In genomic region chr2:240930631-240931318, GRCh38 we compare ENCODE assay signal across 21 cellular contexts. TPM values are rescaled to one million over a fixed set of nuclear protein-coding genes. Genes with fewer than 3 reads are reported as not detected.
DNase-seq lines count a peak whose midpoint lies in the region; ATAC-seq lines count a peak whose summit lies in the region.
"Had no signal": no experiment of that assay in that cellular context is flagged by ENCODE, and none has a peak within 500 bp of the region (broad histone marks: within the 10 kb centered on the region; RNA-seq: fewer than 3 reads in every experiment).

No MANE protein-coding gene starts in this region.

- peaks cover 0 to 9% (median 0%) of the 10 kb centered on the region in 11 experiments; a peak in 1 of 22 replicates for H3K27me3 ChIP-seq in BLaER1 treated with 17β-estradiol and CSF1 and Interleukin-3, amounts not matched to agents 10 nM and 100 nM

- intact Hi-C loops in posterior cingulate gyrus (cut with DNase I) = no loop called here

- peak overlapping the region in 6 of 11 experiments; percentile 31 to 83 (median 77); a peak in 7 of 22 replicates for H3K4me2 ChIP-seq in BLaER1 treated with 17β-estradiol and CSF1 and Interleukin-3, amounts not matched to agents 10 nM and 100 nM

- DNase-seq in T-helper 17 cell (peak in 2 of 3 donors; percentile 5 to 8), iPS-NIHi11 (ENCODE audit: low spot score) (peak; percentile 8), posterior cingulate gyrus (peak in 8 of 10 donors; percentile 0 to 82 (median 12)), GM19240 (ENCODE audit: insufficient read length, low spot score) (no peak), DMS 273 treated with DMSO at 0.1 percent for 48 hours (lab: John Stamatoyannopoulos, UW) (no peak), iPS-NIHi7 (ENCODE audit: extremely low spot score) (no peak)
- DNase-seq: activated CD4-positive, alpha-beta T cell treated with anti-CD3 and anti-CD28 coated beads for 1 hour; foreskin fibroblast; NCI-H1105; NCI-H526; occipital lobe; SHP77 treated with DMSO at 0.1 percent for 48 hours; small intestine; stimulated activated CD4-positive, alpha-beta T cell treated with anti-CD3 and anti-CD28 coated beads, Interleukin-4, amount 100 ng/mL, for 4 hours; substantia nigra had no signal

- no peaks in the 10 kb centered on the region for H3K36me3 ChIP-seq in BLaER1 treated with 17β-estradiol and CSF1 and Interleukin-3, amounts not matched to agents 10 nM and 100 nM

- H3K27me3 Mint-ChIP-seq in T-helper 17 cell = peaks cover 22% of the 10 kb centered on the region
- H3K27me3 Mint-ChIP-seq: activated naive CD4-positive, alpha-beta T cell treated with anti-CD3 and anti-CD28 coated beads, Interleukin-2, amount 50 U/mL, for 24 hours had no signal

- H3K27ac Mint-ChIP-seq in T-helper 17 cell = no peak overlapping the region
- H3K27ac Mint-ChIP-seq: activated naive CD4-positive, alpha-beta T cell treated with anti-CD3 and anti-CD28 coated beads, Interleukin-2, amount 50 U/mL, for 24 hours had no signal

- no peak overlapping the region for H3K4me3 Mint-ChIP-seq in T-helper 17 cell
- H3K4me3 Mint-ChIP-seq: activated naive CD4-positive, alpha-beta T cell treated with anti-CD3 and anti-CD28 coated beads, Interleukin-2, amount 50 U/mL, for 24 hours had no signal

- H3K4me1 Mint-ChIP-seq in T-helper 17 cell = peaks cover 2% of the 10 kb centered on the region
- H3K4me1 Mint-ChIP-seq: activated naive CD4-positive, alpha-beta T cell treated with anti-CD3 and anti-CD28 coated beads, Interleukin-2, amount 50 U/mL, for 24 hours had no signal

- H3K9ac ChIP-seq in BLaER1 treated with 17β-estradiol and CSF1 and Interleukin-3, amounts not matched to agents 10 nM and 100 nM = no peak overlapping the region

- H3K36me3 Mint-ChIP-seq in T-helper 17 cell (ENCODE audit: low read depth) = no peaks in the 10 kb centered on the region
- H3K36me3 Mint-ChIP-seq: activated naive CD4-positive, alpha-beta T cell treated with anti-CD3 and anti-CD28 coated beads, Interleukin-2, amount 50 U/mL, for 24 hours had no signal

- no peaks in the 10 kb centered on the region for H3K9me3 ChIP-seq in BLaER1 treated with 17β-estradiol and CSF1 and Interleukin-3, amounts not matched to agents 10 nM and 100 nM (replicated peaks in 1 of 11)
- no peaks in the 10 kb centered on the region for H3K9me3 ChIP-seq in T-helper 17 cell (ENCODE audit: control insufficient read depth, low read length, poor library complexity, severe bottlenecking)

- H3K4me3 ChIP-seq in BLaER1 treated with 17β-estradiol and CSF1 and Interleukin-3, amounts not matched to agents 10 nM and 100 nM = no peak overlapping the region
- H3K4me3 ChIP-seq: coronary artery had no signal

- ATAC-seq in T-helper 17 cell (no peak), GM19035 (IDR thresholded peaks at IDR 0.05; ENCODE audit: unreplicated experiment) (no peak)

- peaks cover 0 to 23% (median 5%) of the 10 kb centered on the region in 11 experiments; a peak in 7 of 22 replicates for H4K20me1 ChIP-seq in BLaER1 treated with 17β-estradiol and CSF1 and Interleukin-3, amounts not matched to agents 10 nM and 100 nM

- no peak overlapping the region for H3K27ac ChIP-seq in BLaER1 treated with 17β-estradiol and CSF1 and Interleukin-3, amounts not matched to agents 10 nM and 100 nM
- H3K27ac ChIP-seq: C4-2B, coronary artery had no signal

- peaks cover 6 to 63% (median 50%) of the 10 kb centered on the region in 10 experiments; a peak in 18 of 20 replicates for H3K4me1 ChIP-seq in BLaER1 treated with 17β-estradiol and CSF1 and Interleukin-3, amounts not matched to agents 10 nM and 100 nM

RNA-seq across cellular contexts. Expression of gene CROCC2, which starts 24.6 kb away (rescaled TPM):
- not detected for total RNA-seq in T-helper 17 cell

RNA-seq across cellular contexts. Expression of gene MAB21L4, which starts 34.8 kb away (rescaled TPM):
- total RNA-seq in T-helper 17 cell = not detected
- total RNA-seq: LHCN-M2, occipital lobe had no signal

Comparison
In these comparisons a context has a peak if more than half of its experiments do, and no peak if none do; other contexts are left out.
1. DNase-seq: peak in T-helper 17 cell (2 of 3), iPS-NIHi11 (single experiment) and posterior cingulate gyrus (8 of 10); none in GM19240 (single experiment), DMS 273 treated with DMSO at 0.1 percent for 48 hours (single experiment) and iPS-NIHi7 (single experiment).